Comparison of ENCODE assay signal across 29 cellular contexts in genomic region chr16:57548424-57548823, GRCh38. TPM values are rescaled to one million over a fixed set of nuclear protein-coding genes. Genes with fewer than 3 reads are reported as not detected.
DNase-seq lines count a peak whose midpoint lies in the region; ATAC-seq and TF ChIP-seq lines count a peak whose summit lies in the region.
"Had no signal": no experiment of that assay in that cellular context is flagged by ENCODE, and none has a peak within 500 bp of the region (broad histone marks: within the 10 kb centered on the region; RNA-seq: fewer than 3 reads in every experiment).

No MANE protein-coding gene starts in this region.

- no peak for TF ChIP-seq CTCF in glutamatergic neuron (IDR thresholded peaks at IDR 0.05; ENCODE audit: partially characterized antibody, unreplicated experiment)

- intact Hi-C loops in activated T-helper 2 cell treated with anti-CD3 and anti-CD28 coated beads, Interferon-gamma antibody, Interleukin-2, Interleukin-4, amounts not matched to agents 10 μg/mL and 5 μg/mL and 100 μg/mL, durations not matched to agents 14 hours and 24 hours and 36 hours (cut with micrococcal nuclease): no loop called here

- H3K27ac Mint-ChIP-seq in activated T-cell treated with anti-CD3 and anti-CD28 coated beads, Interleukin-2, amount 50 U/mL, for 24 hours: peak overlapping the region; percentile 2
- peak overlapping the region; percentile 2 for H3K27ac Mint-ChIP-seq in activated T-helper 2 cell treated with anti-CD3 and anti-CD28 coated beads, Interferon-gamma antibody, Interleukin-2, Interleukin-4, amounts not matched to agents 10 μg/mL and 5 μg/mL and 100 μg/mL, durations not matched to agents 14 hours and 24 hours and 36 hours
- peak overlapping the region; percentile 46 for H3K27ac Mint-ChIP-seq in glutamatergic neuron (ENCODE audit: unreplicated experiment)
- H3K27ac Mint-ChIP-seq: CD4-positive, alpha-beta memory T cell had no signal

- H3K4me3 Mint-ChIP-seq in activated T-cell treated with anti-CD3 and anti-CD28 coated beads, Interleukin-2, amount 50 U/mL, for 24 hours: no peak overlapping the region
- no peak overlapping the region for H3K4me3 Mint-ChIP-seq in activated T-helper 2 cell treated with anti-CD3 and anti-CD28 coated beads, Interferon-gamma antibody, Interleukin-2, Interleukin-4, amounts not matched to agents 10 μg/mL and 5 μg/mL and 100 μg/mL, durations not matched to agents 14 hours and 24 hours and 36 hours (ENCODE audit: low read depth)
- no peak overlapping the region for H3K4me3 Mint-ChIP-seq in glutamatergic neuron (ENCODE audit: unreplicated experiment)

- ATAC-seq in GM19351 (IDR thresholded peaks at IDR 0.05; ENCODE audit: unreplicated experiment) (no peak), GM18858 (IDR thresholded peaks at IDR 0.05; ENCODE audit: unreplicated experiment) (no peak)
- ATAC-seq: PC-3 had no signal

- H3K9me3 Mint-ChIP-seq in activated T-cell treated with anti-CD3 and anti-CD28 coated beads, Interleukin-2, amount 50 U/mL, for 24 hours: no peaks in the 10 kb centered on the region
- no peaks in the 10 kb centered on the region for H3K9me3 Mint-ChIP-seq in activated T-helper 2 cell treated with anti-CD3 and anti-CD28 coated beads, Interferon-gamma antibody, Interleukin-2, Interleukin-4, amounts not matched to agents 10 μg/mL and 5 μg/mL and 100 μg/mL, durations not matched to agents 14 hours and 24 hours and 36 hours
- no peaks in the 10 kb centered on the region for H3K9me3 Mint-ChIP-seq in glutamatergic neuron (ENCODE audit: unreplicated experiment)
- H3K9me3 Mint-ChIP-seq: CD4-positive, alpha-beta memory T cell had no signal

- H3K27me3 Mint-ChIP-seq in activated T-cell treated with anti-CD3 and anti-CD28 coated beads, Interleukin-2, amount 50 U/mL, for 24 hours: no peaks in the 10 kb centered on the region
- H3K27me3 Mint-ChIP-seq in activated T-helper 2 cell treated with anti-CD3 and anti-CD28 coated beads, Interferon-gamma antibody, Interleukin-2, Interleukin-4, amounts not matched to agents 10 μg/mL and 5 μg/mL and 100 μg/mL, durations not matched to agents 14 hours and 24 hours and 36 hours (ENCODE audit: low read depth): peaks cover 19% of the 10 kb centered on the region
- H3K27me3 Mint-ChIP-seq in glutamatergic neuron (ENCODE audit: unreplicated experiment): peaks cover 3% of the 10 kb centered on the region
- H3K27me3 Mint-ChIP-seq: CD4-positive, alpha-beta memory T cell had no signal

- no peak for DNase-seq in activated T-cell treated with anti-CD3 and anti-CD28 coated beads, Interleukin-2, amount 50 U/mL, for 24 hours
- no peak for DNase-seq in activated T-cell treated with anti-CD3 and anti-CD28 coated beads, Interleukin-2, amount 50 U/mL, for 1 hour
- DNase-seq in activated T-helper 2 cell treated with anti-CD3 and anti-CD28 coated beads, Interferon-gamma antibody, Interleukin-2, Interleukin-4, amounts not matched to agents 10 μg/mL and 5 μg/mL and 100 μg/mL, durations not matched to agents 14 hours and 24 hours and 36 hours (ENCODE audit: low spot score): no peak
- DNase-seq in glutamatergic neuron (no peak), GM03348 (ENCODE audit: low spot score) (no peak)
- DNase-seq in stimulated activated CD8-positive, alpha-beta memory T cell treated with anti-CD3 and anti-CD28 coated beads, Interleukin-4, amount 100 ng/mL, for 48 hours: peak; percentile 14
- DNase-seq: C1 segment of cervical spinal cord; CD4-positive, alpha-beta memory T cell; COR-L47; DMS53; HCEC 1CT; KBM-7; MV-4-11; NCI-H1105; NCI-H1436 treated with DMSO at 0.1 percent for 48 hours; NCI-H1930; NCI-H2107; NCI-H524; NCI-H748 treated with DMSO at 0.1 percent for 48 hours; NK-92 treated with Interleukin-12 subunit alpha and Interleukin-12 subunit beta, amount 100 ng/mL, for 24 hours; PC-3; Right ventricle myocardium superior had no signal

- H3K36me3 Mint-ChIP-seq in activated T-cell treated with anti-CD3 and anti-CD28 coated beads, Interleukin-2, amount 50 U/mL, for 24 hours (ENCODE audit: low read depth): no peaks in the 10 kb centered on the region
- peaks cover 5% of the 10 kb centered on the region for H3K36me3 Mint-ChIP-seq in activated T-helper 2 cell treated with anti-CD3 and anti-CD28 coated beads, Interferon-gamma antibody, Interleukin-2, Interleukin-4, amounts not matched to agents 10 μg/mL and 5 μg/mL and 100 μg/mL, durations not matched to agents 14 hours and 24 hours and 36 hours (ENCODE audit: low read depth)
- H3K36me3 Mint-ChIP-seq in glutamatergic neuron (ENCODE audit: unreplicated experiment): peaks cover 6% of the 10 kb centered on the region

- peaks cover 51% of the 10 kb centered on the region for H3K4me1 Mint-ChIP-seq in activated T-cell treated with anti-CD3 and anti-CD28 coated beads, Interleukin-2, amount 50 U/mL, for 24 hours (ENCODE audit: low read depth)
- peaks cover 34% of the 10 kb centered on the region for H3K4me1 Mint-ChIP-seq in activated T-helper 2 cell treated with anti-CD3 and anti-CD28 coated beads, Interferon-gamma antibody, Interleukin-2, Interleukin-4, amounts not matched to agents 10 μg/mL and 5 μg/mL and 100 μg/mL, durations not matched to agents 14 hours and 24 hours and 36 hours (ENCODE audit: low read depth)
- H3K4me1 Mint-ChIP-seq in glutamatergic neuron (ENCODE audit: low read depth, unreplicated experiment): no peaks in the 10 kb centered on the region

RNA-seq across cellular contexts. Expression of gene ADGRG5, which starts 6.0 kb away (rescaled TPM):
- 2.1 and 2.8 TPM in 2 replicates for total RNA-seq in activated T-helper 2 cell treated with anti-CD3 and anti-CD28 coated beads, Interferon-gamma antibody, Interleukin-2, Interleukin-4, amounts not matched to agents 10 μg/mL and 5 μg/mL and 100 μg/mL, durations not matched to agents 14 hours and 24 hours and 36 hours
- not detected for total RNA-seq in glutamatergic neuron (ENCODE audit: unreplicated experiment)
- total RNA-seq: A673, Daoy, G401, LHCN-M2, MCF 10A, PC-3 had no signal

RNA-seq across cellular contexts. Expression of gene CCDC102A, which starts 12.1 kb away (rescaled TPM):
- total RNA-seq in activated T-helper 2 cell treated with anti-CD3 and anti-CD28 coated beads, Interferon-gamma antibody, Interleukin-2, Interleukin-4, amounts not matched to agents 10 μg/mL and 5 μg/mL and 100 μg/mL, durations not matched to agents 14 hours and 24 hours and 36 hours: 6.3 and 6.8 TPM in 2 replicates
- not detected for total RNA-seq in glutamatergic neuron (ENCODE audit: unreplicated experiment)
